ENCODE assay signal across 2 cellular contexts in genomic region chr17:40031706-40032105, GRCh38.
TF ChIP-seq lines count a peak whose summit lies in the region.

No MANE protein-coding gene starts in this region.

TF ChIP-seq in GM12878, 131 proteins besides CTCF, POLR2A, EP300 and RAD21:
- TF ChIP-seq ZBTB11 (CRISPR knock-in tag; IDR thresholded peaks at IDR 0.05) (no peak), NRF1 (conservative IDR thresholded peaks at IDR 0.05; ENCODE audit: low read depth, low read length) (no peak), BCL3 (IDR thresholded peaks at IDR 0.05; ENCODE audit: borderline replicate concordance, insufficient read depth, low read depth, low read length, poor library complexity, severe bottlenecking) (peak; percentile 71), FOXM1 (IDR thresholded peaks at IDR 0.05; ENCODE audit: low read depth, low read length) (no peak)

TF ChIP-seq in liver, 16 proteins besides CTCF, POLR2A, EP300 and RAD21:
- TF ChIP-seq REST (IDR thresholded peaks at IDR 0.05) (no peak), HNF4A (conservative IDR thresholded peaks at IDR 0.05) (no peak), JUND (IDR thresholded peaks at IDR 0.05) (no peak), MAX (IDR thresholded peaks at IDR 0.05) (no peak)
TF ChIP-seq in liver: peak in this region for 0.
